17 cellular contexts compared by ENCODE assay signal in the genomic region with DNA sequence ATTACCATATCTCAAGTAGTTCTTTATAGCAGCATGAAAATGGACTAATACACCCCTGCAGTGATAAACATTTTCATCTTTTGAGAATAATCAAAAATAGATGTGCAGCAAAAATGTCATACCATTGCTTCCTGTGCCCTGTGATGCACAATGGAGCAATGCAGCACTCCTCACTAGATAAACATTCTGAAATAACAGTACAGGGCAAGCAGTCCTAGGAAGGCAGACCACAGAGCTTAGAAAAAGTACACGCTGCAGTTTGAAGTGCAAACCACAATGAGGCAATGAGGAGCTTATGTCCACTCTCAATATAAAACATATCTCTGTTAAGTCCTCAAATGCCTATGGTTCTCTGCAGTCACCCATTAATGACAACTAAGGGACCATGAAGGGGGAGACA.
DNase-seq lines count a peak whose midpoint lies in the region; ATAC-seq and TF ChIP-seq lines count a peak whose summit lies in the region.
"Had no signal": no experiment of that assay in that cellular context is flagged by ENCODE, and none has a peak within 500 bp of the region (broad histone marks: within the 10 kb centered on the region; RNA-seq: fewer than 3 reads in every experiment).

No MANE protein-coding gene starts in this region.

- DNase-seq in AG10803 (ENCODE audit: low read depth) (peak; percentile 55), M059J (ENCODE audit: low read depth) (peak; percentile 22), dermis blood vessel endothelial cell (peak; percentile 70), mucosa of descending colon (no peak), esophagus muscularis mucosa (ENCODE audit: extremely low spot score) (no peak), NCI-H748 treated with DMSO at 0.1 percent for 48 hours (lab: John Stamatoyannopoulos, UW) (no peak)
- DNase-seq: activated CD8-positive, alpha-beta memory T cell treated with anti-CD3 and anti-CD28 coated beads, Interleukin-2, amount 50 U/mL, for 48 hours; adrenal gland; C1 segment of cervical spinal cord; GF-D8; KG1; NCI-H1694; stimulated activated naive CD8-positive, alpha-beta T cell treated with anti-CD3 and anti-CD28 coated beads, Interleukin-15, amount 100 ng/mL, for 72 hours had no signal

- H3K36me3 ChIP-seq in mucosa of descending colon (ENCODE audit: low read depth), result no peaks in the 10 kb centered on the region
- H3K36me3 ChIP-seq in esophagus muscularis mucosa, result no peaks in the 10 kb centered on the region
- H3K36me3 ChIP-seq: adrenal gland, SJCRH30 had no signal

- H3K27ac ChIP-seq in esophagus muscularis mucosa (replicated peaks in 1 of 4), result no peak overlapping the region
- H3K27ac ChIP-seq: adrenal gland, SJCRH30, VCaP had no signal

- ATAC-seq in mucosa of descending colon, result peak; percentile 65
- no peak for ATAC-seq in GM21515 (IDR thresholded peaks at IDR 0.05; ENCODE audit: unreplicated experiment)
- no peak for ATAC-seq in HG03571 (IDR thresholded peaks at IDR 0.05; ENCODE audit: unreplicated experiment)
- ATAC-seq: stimulated activated naive CD8-positive, alpha-beta T cell treated with anti-CD3 and anti-CD28 coated beads, Interleukin-15, amount 100 ng/mL, for 72 hours had no signal

- H3K9me3 ChIP-seq in mucosa of descending colon, result peaks cover 5% of the 10 kb centered on the region
- no peaks in the 10 kb centered on the region for H3K9me3 ChIP-seq in esophagus muscularis mucosa
- H3K9me3 ChIP-seq: adrenal gland, SJCRH30 had no signal

- no peak for TF ChIP-seq POLR2A in esophagus muscularis mucosa (IDR thresholded peaks at IDR 0.05; ENCODE audit: low read depth)

- H3K4me1 ChIP-seq in mucosa of descending colon (ENCODE audit: low read depth), result no peaks in the 10 kb centered on the region
- H3K4me1 ChIP-seq in esophagus muscularis mucosa, result peaks cover 0 to 9% (median 0%) of the 10 kb centered on the region in 4 donors
- H3K4me1 ChIP-seq: adrenal gland had no signal

- WGBS in esophagus muscularis mucosa, result 80% methylated on average over 1 of the region's 1 CpG

- no peak for TF ChIP-seq EP300 in esophagus muscularis mucosa (IDR thresholded peaks at IDR 0.05)

- TF ChIP-seq CTCF in AG10803 (conservative IDR thresholded peaks at IDR 0.05; ENCODE audit: low read length), result no peak; the same call in 1 of the 2 replicates
- TF ChIP-seq CTCF in mucosa of descending colon (IDR thresholded peaks at IDR 0.05), result no peak
- TF ChIP-seq CTCF in esophagus muscularis mucosa (IDR thresholded peaks at IDR 0.05), result no peak

- H3K4me3 ChIP-seq in AG10803 (ENCODE audit: low read length) (no peak overlapping the region), mucosa of descending colon (no peak overlapping the region), esophagus muscularis mucosa (no peak overlapping the region)
- H3K4me3 ChIP-seq: adrenal gland, SJCRH30 had no signal

- no peaks in the 10 kb centered on the region for H3K27me3 ChIP-seq in esophagus muscularis mucosa
- H3K27me3 ChIP-seq: adrenal gland, SJCRH30 had no signal

- intact Hi-C loops in mucosa of descending colon (cut with DNase I, micrococcal nuclease), result no loop called here
- intact Hi-C loops in esophagus muscularis mucosa (cut with DNase I), result no loop called here

Comparison
In these comparisons a context has a peak if more than half of its experiments do, and no peak if none do; other contexts are left out.
1. DNase-seq: peak in AG10803 (single experiment), M059J (single experiment) and dermis blood vessel endothelial cell (single experiment); none in mucosa of descending colon (0 of 3), esophagus muscularis mucosa (single experiment) and NCI-H748 treated with DMSO at 0.1 percent for 48 hours (single experiment).